In the genomic region with DNA sequence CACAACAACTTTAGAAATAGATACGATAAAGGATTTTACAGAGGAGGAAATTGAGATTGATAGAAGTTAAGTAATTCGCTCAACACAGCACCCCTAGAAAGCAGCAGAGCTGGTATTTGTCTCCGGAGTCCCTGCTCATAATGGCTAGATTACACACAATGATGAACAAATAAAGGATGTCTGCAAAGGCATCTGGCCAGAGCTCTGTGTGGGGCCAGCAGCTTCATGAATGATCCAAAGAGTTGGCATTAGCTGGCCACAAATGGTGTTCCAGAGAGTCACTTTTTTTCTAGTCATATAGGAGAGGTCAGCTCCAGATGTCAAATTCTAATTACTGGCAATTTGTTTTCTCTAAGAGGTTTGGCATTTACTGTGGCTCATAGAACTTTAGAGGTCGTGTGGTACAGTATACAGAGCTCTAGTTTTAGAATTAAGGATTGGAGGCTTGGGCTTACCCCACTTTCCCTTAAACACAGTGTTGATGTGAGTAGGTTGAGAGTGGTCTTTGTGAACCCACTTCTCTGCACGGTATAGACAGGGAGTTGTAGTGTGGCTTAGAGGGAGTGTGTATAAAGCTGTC, we compare ENCODE assay signal across 16 cellular contexts.
A peak's percentile ranks its signal among the peaks of the same experiment; 100 is the strongest.
DNase-seq lines count a peak whose midpoint lies in the region; ATAC-seq and TF ChIP-seq lines count a peak whose summit lies in the region.
"Had no signal": no experiment of that assay in that cellular context is flagged by ENCODE, and none has a peak within 500 bp of the region (broad histone marks: within the 10 kb centered on the region; RNA-seq: fewer than 3 reads in every experiment).

No MANE protein-coding gene starts in this region.

- TF ChIP-seq POLR2A in IMR-90 (IDR thresholded peaks at IDR 0.05; ENCODE audit: low read depth, low read length) = no peak

- no peak overlapping the region for H4K8ac ChIP-seq in IMR-90 (ENCODE audit: low read depth in 2 of 2, low read length in 2 of 2)

- no peak overlapping the region; the same call in 1 of the 2 replicates for H3K18ac ChIP-seq in IMR-90 (ENCODE audit: low read depth, low read length)

- H2BK20ac ChIP-seq in IMR-90 (ENCODE audit: low read depth, low read length) = no peak overlapping the region

- no peak overlapping the region for H3K4me2 ChIP-seq in IMR-90 (ENCODE audit: low read depth, low read length)

- dilution Hi-C loops in IMR-90 (cut with HindIII; ENCODE audit: low sequenced_read_pairs, unreplicated experiment) = no loop called here

- no peak overlapping the region for H2AFZ ChIP-seq in IMR-90 (replicated peaks; ENCODE audit: low read length, poor library complexity)

- no peak overlapping the region for H2AK5ac ChIP-seq in IMR-90 (ENCODE audit: low read depth, low read length)

- no CpG with 5 or more reads among the region's 5 CpGs for WGBS in IMR-90 (ENCODE audit: extremely low coverage in 2 of 2, insufficient read length in 1 of 2), 2 experiments

- no peak for TF ChIP-seq CTCF in AG10803 (conservative IDR thresholded peaks at IDR 0.05; ENCODE audit: low read length)
- no peak for TF ChIP-seq CTCF in IMR-90 (conservative IDR thresholded peaks at IDR 0.05; ENCODE audit: low read depth, low read length)
- TF ChIP-seq CTCF in fibroblast of mammary gland (conservative IDR thresholded peaks at IDR 0.05; ENCODE audit: control insufficient read depth, insufficient read depth, low read depth, low read length) = no peak
- TF ChIP-seq CTCF in left lung (IDR thresholded peaks at IDR 0.05) = no peak

- H3K9me3 ChIP-seq in IMR-90 (ENCODE audit: control insufficient read depth, insufficient read depth, low read length) (0 out of 2 replicates have a peak, but pooled peaks cover 2% of the 10 kb centered on the region), left lung (no peaks in the 10 kb centered on the region)

- peaks cover 14% of the 10 kb centered on the region for H3K9me1 ChIP-seq in IMR-90 (ENCODE audit: insufficient read depth, low read length)

- no peak overlapping the region for H3K23ac ChIP-seq in IMR-90 (ENCODE audit: low read depth, low read length)

- no peak overlapping the region for H2BK120ac ChIP-seq in IMR-90 (ENCODE audit: low read depth, low read length)

- no peak for TF ChIP-seq RAD21 in IMR-90 (IDR thresholded peaks at IDR 0.05; ENCODE audit: low read length)

- H3K79me1 ChIP-seq in IMR-90 (ENCODE audit: low read depth in 1 of 2, low read length in 2 of 2) = peaks cover 38 to 49% of the 10 kb centered on the region in 2 experiments

- H3K14ac ChIP-seq in IMR-90 (replicated peaks; ENCODE audit: low read depth, low read length) = no peak overlapping the region

- no peak overlapping the region for H3K27ac ChIP-seq in IMR-90 (ENCODE audit: insufficient read depth, low read length)
- no peak overlapping the region for H3K27ac ChIP-seq in left lung

- H3K4me1 ChIP-seq in IMR-90 (ENCODE audit: control insufficient read depth, insufficient read depth, low read length) = peaks cover 13% of the 10 kb centered on the region
- H3K4me1 ChIP-seq in left lung = no peaks in the 10 kb centered on the region

- no peak overlapping the region for H2AK9ac ChIP-seq in IMR-90 (replicated peaks; ENCODE audit: low read depth, low read length, poor library complexity)

- intact Hi-C loops in IMR-90 (cut with micrococcal nuclease) = no loop called here
- intact Hi-C loops in left lung (cut with DNase I) = no loop called here

- in situ Hi-C loops in IMR-90 (cut with MboI; ENCODE audit: low sequenced_read_pairs) = no loop called here

- no peak overlapping the region for H2BK15ac ChIP-seq in IMR-90 (ENCODE audit: low read depth, low read length)

- peak; percentile 64 for DNase-seq in AG10803 (ENCODE audit: low read depth)
- DNase-seq in IMR-90 = no peak
- peak; percentile 76 for DNase-seq in RPMI7951 (ENCODE audit: low read depth)
- peak; percentile 65 for DNase-seq in fibroblast of mammary gland (ENCODE audit: low read depth)
- no peak for DNase-seq in activated effector memory CD4-positive, alpha-beta T cell treated with anti-CD3 and anti-CD28 coated beads, Interleukin-2, amount 50 U/mL, for 16 hours
- no peak for DNase-seq in NCI-H1105 (lab: John Stamatoyannopoulos, UW)
- DNase-seq in SHP77 treated with DMSO at 0.1 percent for 48 hours (lab: John Stamatoyannopoulos, UW) = no peak
- DNase-seq in left lung = no peak
- DNase-seq: AML-193; CD4-positive, CD25-positive, alpha-beta regulatory T cell; DMS79 treated with DMSO at 0.1 percent for 48 hours; GOT3; KBM-7; MM.1S; NCI-H187 treated with DMSO at 0.1 percent for 48 hours; NCI-H82 had no signal

- no TSS peak for BruUV-seq in IMR-90 (replicated peaks; lab: Mats Ljungman, UMichigan)

- H3K4me3 ChIP-seq in AG10803 (ENCODE audit: low read length) (no peak overlapping the region), IMR-90 (ENCODE audit: insufficient read depth, low read depth, low read length) (no peak overlapping the region), fibroblast of mammary gland (ENCODE audit: control insufficient read depth, low read depth, low read length) (no peak overlapping the region), left lung (no peak overlapping the region)

- no peak overlapping the region for H3K4ac ChIP-seq in IMR-90 (ENCODE audit: low read depth, low read length)

- no peak overlapping the region for H2BK5ac ChIP-seq in IMR-90 (ENCODE audit: low read depth, low read length, poor library complexity, severe bottlenecking)

- peak overlapping the region; percentile 54; the same call in 1 of the 2 replicates for H4K91ac ChIP-seq in IMR-90 (ENCODE audit: insufficient read depth, low read depth, low read length)

- H3K27me3 ChIP-seq in IMR-90 (ENCODE audit: control insufficient read depth, insufficient read depth, low read length) = no peaks in the 10 kb centered on the region
- H3K27me3 ChIP-seq in left lung = no peaks in the 10 kb centered on the region

- H4K5ac ChIP-seq in IMR-90 (ENCODE audit: low read depth, low read length) = no peak overlapping the region

- H3K9ac ChIP-seq in IMR-90 (ENCODE audit: low read depth, low read length) = no peak overlapping the region

- CTCF ChIA-PET in IMR-90 (lab: Yijun Ruan, JAX) = no interaction called here

- no peak overlapping the region for H3K56ac ChIP-seq in IMR-90 (ENCODE audit: extremely low read depth, insufficient read depth, low read length)

- H3K36me3 ChIP-seq in IMR-90 (ENCODE audit: control insufficient read depth, insufficient read depth, low read length) = no peaks in the 10 kb centered on the region
- H3K36me3 ChIP-seq in left lung = no peaks in the 10 kb centered on the region

- peaks cover 4% of the 10 kb centered on the region; the same call in 1 of the 2 replicates for H4K20me1 ChIP-seq in IMR-90 (ENCODE audit: insufficient read depth, low read length)

- ATAC-seq in IMR-90 (ENCODE audit: low read depth) (no peak), left lung (no peak)

- POLR2A ChIA-PET in IMR-90 (lab: Charles Lee; ENCODE audit: unreplicated experiment) = no interaction called here

TF ChIP-seq in IMR-90, 13 proteins besides CTCF, POLR2A, EP300 and RAD21:
- TF ChIP-seq MAZ (IDR thresholded peaks at IDR 0.05; ENCODE audit: borderline replicate concordance, low read depth, low read length) (no peak), SMC3 (IDR thresholded peaks at IDR 0.05; ENCODE audit: low read depth, low read length) (no peak), BHLHE40 (IDR thresholded peaks at IDR 0.05; ENCODE audit: low read depth, low read length) (no peak), MXI1 (IDR thresholded peaks at IDR 0.05; ENCODE audit: borderline replicate concordance, low read depth, low read length) (no peak), CHD1 (IDR thresholded peaks at IDR 0.05; ENCODE audit: low read depth, low read length) (no peak), MAFK (IDR thresholded peaks at IDR 0.05; ENCODE audit: low read depth, low read length) (no peak), FOS (IDR thresholded peaks at IDR 0.05; ENCODE audit: low read depth, low read length) (no peak), CEBPB (IDR thresholded peaks at IDR 0.05; ENCODE audit: low read depth, low read length) (no peak), RFX5 (IDR thresholded peaks at IDR 0.05; ENCODE audit: low read depth, low read length) (no peak), RCOR1 (IDR thresholded peaks at IDR 0.05; ENCODE audit: insufficient replicate concordance, low read length) (no peak), NFE2L2 (IDR thresholded peaks at IDR 0.05; ENCODE audit: low read depth, low read length) (no peak)
- TF ChIP-seq, protein P1, sequence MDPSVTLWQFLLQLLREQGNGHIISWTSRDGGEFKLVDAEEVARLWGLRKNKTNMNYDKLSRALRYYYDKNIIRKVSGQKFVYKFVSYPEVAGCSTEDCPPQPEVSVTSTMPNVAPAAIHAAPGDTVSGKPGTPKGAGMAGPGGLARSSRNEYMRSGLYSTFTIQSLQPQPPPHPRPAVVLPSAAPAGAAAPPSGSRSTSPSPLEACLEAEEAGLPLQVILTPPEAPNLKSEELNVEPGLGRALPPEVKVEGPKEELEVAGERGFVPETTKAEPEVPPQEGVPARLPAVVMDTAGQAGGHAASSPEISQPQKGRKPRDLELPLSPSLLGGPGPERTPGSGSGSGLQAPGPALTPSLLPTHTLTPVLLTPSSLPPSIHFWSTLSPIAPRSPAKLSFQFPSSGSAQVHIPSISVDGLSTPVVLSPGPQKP (IDR thresholded peaks at IDR 0.05; ENCODE audit: borderline replicate concordance, low read depth, low read length) = no peak
- TF ChIP-seq, protein P2, sequence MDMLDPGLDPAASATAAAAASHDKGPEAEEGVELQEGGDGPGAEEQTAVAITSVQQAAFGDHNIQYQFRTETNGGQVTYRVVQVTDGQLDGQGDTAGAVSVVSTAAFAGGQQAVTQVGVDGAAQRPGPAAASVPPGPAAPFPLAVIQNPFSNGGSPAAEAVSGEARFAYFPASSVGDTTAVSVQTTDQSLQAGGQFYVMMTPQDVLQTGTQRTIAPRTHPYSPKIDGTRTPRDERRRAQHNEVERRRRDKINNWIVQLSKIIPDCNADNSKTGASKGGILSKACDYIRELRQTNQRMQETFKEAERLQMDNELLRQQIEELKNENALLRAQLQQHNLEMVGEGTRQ (IDR thresholded peaks at IDR 0.05; ENCODE audit: low read depth, low read length) = no peak

Comparison
In these comparisons a context has a peak if more than half of its experiments do, and no peak if none do; other contexts are left out.
1. DNase-seq: peak in AG10803 (single experiment), RPMI7951 (single experiment) and fibroblast of mammary gland (single experiment); none in IMR-90 (single experiment), activated effector memory CD4-positive, alpha-beta T cell treated with anti-CD3 and anti-CD28 coated beads, Interleukin-2, amount 50 U/mL, for 16 hours (single experiment), NCI-H1105 (single experiment), SHP77 treated with DMSO at 0.1 percent for 48 hours (single experiment) and left lung (0 of 2).